ENCODE assay signal across 18 cellular contexts in the genomic region with DNA sequence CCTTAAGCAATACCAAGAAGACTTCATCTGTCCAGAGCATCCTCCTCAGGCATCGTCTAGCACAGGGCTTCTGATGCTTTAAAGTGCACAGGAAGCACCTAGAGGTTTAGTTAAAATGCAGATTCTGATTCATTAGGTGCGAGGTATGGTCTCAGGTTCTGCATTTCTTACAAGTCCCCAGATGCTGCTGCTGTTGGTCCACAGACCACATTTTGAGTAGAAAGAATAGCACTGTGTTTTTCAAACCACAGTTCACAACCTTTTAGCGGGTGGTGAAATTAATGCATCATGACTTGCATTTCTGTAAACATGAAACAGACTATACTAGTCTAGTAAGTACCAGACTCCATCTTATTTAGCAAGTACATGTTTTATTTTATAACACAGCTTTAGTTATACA.
DNase-seq lines count a peak whose midpoint lies in the region; ATAC-seq and TF ChIP-seq lines count a peak whose summit lies in the region.
"Had no signal": no experiment of that assay in that cellular context is flagged by ENCODE, and none has a peak within 500 bp of the region (broad histone marks: within the 10 kb centered on the region; RNA-seq: fewer than 3 reads in every experiment).

No MANE protein-coding gene starts in this region.

- H4K20me1 ChIP-seq in IMR-90 (ENCODE audit: insufficient read depth, low read length), result no peaks in the 10 kb centered on the region

- no peaks in the 10 kb centered on the region; the same call in 1 of the 2 replicates for H3K36me3 ChIP-seq in IMR-90 (ENCODE audit: control insufficient read depth, insufficient read depth, low read length)
- no peaks in the 10 kb centered on the region for H3K36me3 ChIP-seq in WERI-Rb-1
- no peaks in the 10 kb centered on the region for H3K36me3 ChIP-seq in esophagus squamous epithelium
- H3K36me3 ChIP-seq: BE2C had no signal

- H2AK9ac ChIP-seq in IMR-90 (replicated peaks; ENCODE audit: low read depth, low read length, poor library complexity), result no peak overlapping the region

- CTCF ChIA-PET in IMR-90 (lab: Yijun Ruan, JAX), result no interaction called here

- no peak overlapping the region for H2AK5ac ChIP-seq in IMR-90 (ENCODE audit: low read depth, low read length)

- H3K4me2 ChIP-seq in IMR-90 (ENCODE audit: low read depth, low read length), result no peak overlapping the region

- ATAC-seq in IMR-90 (ENCODE audit: low read depth) (no peak), GM18907 (IDR thresholded peaks at IDR 0.05; ENCODE audit: unreplicated experiment) (no peak)
- ATAC-seq: PC-3 had no signal

- WGBS in IMR-90 (ENCODE audit: extremely low coverage in 2 of 2, insufficient read length in 1 of 2), 2 experiments, result 92% methylated on average over 2 of the region's 3 CpGs; no CpG with 5 or more reads in 1 of the 2 experiments
- 55 to 74% methylated on average over 3 of the region's 3 CpGs for WGBS in esophagus squamous epithelium, 2 donors

- H4K91ac ChIP-seq in IMR-90 (ENCODE audit: insufficient read depth, low read depth, low read length), result no peak overlapping the region

- H3K4me3 ChIP-seq in IMR-90 (ENCODE audit: insufficient read depth, low read depth, low read length), result no peak overlapping the region
- H3K4me3 ChIP-seq in WERI-Rb-1 (ENCODE audit: low read depth, low read length), result no peak overlapping the region
- H3K4me3 ChIP-seq in esophagus squamous epithelium, result no peak overlapping the region

- intact Hi-C loops in IMR-90 (cut with micrococcal nuclease), result no loop called here
- intact Hi-C loops in esophagus squamous epithelium (cut with DNase I), result no loop called here

- no peak overlapping the region for H2BK15ac ChIP-seq in IMR-90 (ENCODE audit: low read depth, low read length)

- H3K27me3 ChIP-seq in IMR-90 (ENCODE audit: control insufficient read depth, insufficient read depth, low read length) (no peaks in the 10 kb centered on the region), WERI-Rb-1 (ENCODE audit: insufficient read depth, low read depth, severe bottlenecking) (no peaks in the 10 kb centered on the region), esophagus squamous epithelium (no peaks in the 10 kb centered on the region)
- H3K27me3 ChIP-seq: BE2C had no signal

- no peak overlapping the region for H2AFZ ChIP-seq in IMR-90 (replicated peaks; ENCODE audit: low read length, poor library complexity)

- H3K79me1 ChIP-seq in IMR-90 (ENCODE audit: low read depth in 1 of 2, low read length in 2 of 2), result no peaks in the 10 kb centered on the region

- no peak for TF ChIP-seq CTCF in IMR-90 (conservative IDR thresholded peaks at IDR 0.05; ENCODE audit: low read depth, low read length)
- TF ChIP-seq CTCF in WERI-Rb-1 (IDR thresholded peaks at IDR 0.05; ENCODE audit: low read depth, low read length), result no peak
- no peak for TF ChIP-seq CTCF in esophagus squamous epithelium (IDR thresholded peaks at IDR 0.05)

- H2BK20ac ChIP-seq in IMR-90 (ENCODE audit: low read depth, low read length), result no peak overlapping the region

- H3K9me3 ChIP-seq in IMR-90 (ENCODE audit: control insufficient read depth, insufficient read depth, low read length) (no peaks in the 10 kb centered on the region), WERI-Rb-1 (ENCODE audit: severe bottlenecking) (no peaks in the 10 kb centered on the region), esophagus squamous epithelium (no peaks in the 10 kb centered on the region)
- H3K9me3 ChIP-seq: BE2C had no signal

- TF ChIP-seq POLR2A in IMR-90 (IDR thresholded peaks at IDR 0.05; ENCODE audit: low read depth, low read length) (no peak), esophagus squamous epithelium (IDR thresholded peaks at IDR 0.05) (no peak)

- TF ChIP-seq RAD21 in IMR-90 (IDR thresholded peaks at IDR 0.05; ENCODE audit: low read length), result no peak

- H3K9me1 ChIP-seq in IMR-90 (ENCODE audit: insufficient read depth, low read length), result no peaks in the 10 kb centered on the region

- no peak overlapping the region for H2BK5ac ChIP-seq in IMR-90 (ENCODE audit: low read depth, low read length, poor library complexity, severe bottlenecking)

- H3K4me1 ChIP-seq in IMR-90 (ENCODE audit: control insufficient read depth, insufficient read depth, low read length), result no peaks in the 10 kb centered on the region
- no peaks in the 10 kb centered on the region for H3K4me1 ChIP-seq in esophagus squamous epithelium

- DNase-seq in NCI-H82 (lab: John Stamatoyannopoulos, UW), result peak; percentile 10
- no peak for DNase-seq in NCI-H82 treated with DMSO at 0.1 percent for 48 hours (lab: John Stamatoyannopoulos, UW; ENCODE audit: unreplicated experiment)
- no peak for DNase-seq in IMR-90
- DNase-seq in WERI-Rb-1, result no peak
- DNase-seq in smooth muscle cell of the brain vasculature (ENCODE audit: low read depth, low spot score), result peak; percentile 1
- no peak for DNase-seq in DMS114 treated with DMSO at 0.1 percent for 48 hours (lab: John Stamatoyannopoulos, UW; ENCODE audit: unreplicated experiment)
- DNase-seq in esophagus squamous epithelium (lab: John Stamatoyannopoulos, UW), result no peak
- DNase-seq: BE2C; Calu3; CD4-positive, alpha-beta T cell; DMS79 treated with DMSO at 0.1 percent for 48 hours; NCI-H1436 treated with DMSO at 0.1 percent for 48 hours; NCI-H2081; NCI-H526; PC-3 had no signal

- in situ Hi-C loops in IMR-90 (cut with MboI; ENCODE audit: low sequenced_read_pairs), result no loop called here

- dilution Hi-C loops in IMR-90 (cut with HindIII; ENCODE audit: low sequenced_read_pairs, unreplicated experiment), result no loop called here

- H3K27ac ChIP-seq in IMR-90 (ENCODE audit: insufficient read depth, low read length), result no peak overlapping the region
- peak overlapping the region; percentile 5; the same call in 1 of the 2 replicates for H3K27ac ChIP-seq in WERI-Rb-1
- H3K27ac ChIP-seq in esophagus squamous epithelium, result no peak overlapping the region
- H3K27ac ChIP-seq: 22Rv1, RWPE1 had no signal

- H4K8ac ChIP-seq in IMR-90 (ENCODE audit: low read depth in 2 of 2, low read length in 2 of 2), result no peak overlapping the region

- H3K4ac ChIP-seq in IMR-90 (ENCODE audit: low read depth, low read length), result no peak overlapping the region

- no peak overlapping the region for H3K23ac ChIP-seq in IMR-90 (ENCODE audit: low read depth, low read length)

- H3K9ac ChIP-seq in IMR-90 (ENCODE audit: low read depth, low read length), result no peak overlapping the region

- no peak overlapping the region for H3K18ac ChIP-seq in IMR-90 (ENCODE audit: low read depth, low read length)

- H3K56ac ChIP-seq in IMR-90 (ENCODE audit: extremely low read depth, insufficient read depth, low read length), result no peak overlapping the region

- BruUV-seq in IMR-90 (replicated peaks; lab: Mats Ljungman, UMichigan), result no TSS peak

- H4K5ac ChIP-seq in IMR-90 (ENCODE audit: low read depth, low read length), result no peak overlapping the region

- H2BK120ac ChIP-seq in IMR-90 (ENCODE audit: low read depth, low read length), result no peak overlapping the region

- no peak overlapping the region for H3K14ac ChIP-seq in IMR-90 (replicated peaks; ENCODE audit: low read depth, low read length)

- POLR2A ChIA-PET in IMR-90 (lab: Charles Lee; ENCODE audit: unreplicated experiment), result no interaction called here

TF ChIP-seq in IMR-90, 13 proteins besides CTCF, POLR2A, EP300 and RAD21:
- TF ChIP-seq NFE2L2 (IDR thresholded peaks at IDR 0.05; ENCODE audit: low read depth, low read length) (peak; percentile 39; the same call in 1 of the 2 replicates), RCOR1 (IDR thresholded peaks at IDR 0.05; ENCODE audit: insufficient replicate concordance, low read length) (no peak)

Comparison
In these comparisons a context has a peak if more than half of its experiments do, and no peak if none do; other contexts are left out.
1. DNase-seq: peak in NCI-H82 (single experiment) and smooth muscle cell of the brain vasculature (single experiment); none in NCI-H82 treated with DMSO at 0.1 percent for 48 hours (single experiment), IMR-90 (single experiment), WERI-Rb-1 (single experiment), DMS114 treated with DMSO at 0.1 percent for 48 hours (single experiment) and esophagus squamous epithelium (single experiment).